16 cellular contexts compared by ENCODE assay signal in the genomic region with DNA sequence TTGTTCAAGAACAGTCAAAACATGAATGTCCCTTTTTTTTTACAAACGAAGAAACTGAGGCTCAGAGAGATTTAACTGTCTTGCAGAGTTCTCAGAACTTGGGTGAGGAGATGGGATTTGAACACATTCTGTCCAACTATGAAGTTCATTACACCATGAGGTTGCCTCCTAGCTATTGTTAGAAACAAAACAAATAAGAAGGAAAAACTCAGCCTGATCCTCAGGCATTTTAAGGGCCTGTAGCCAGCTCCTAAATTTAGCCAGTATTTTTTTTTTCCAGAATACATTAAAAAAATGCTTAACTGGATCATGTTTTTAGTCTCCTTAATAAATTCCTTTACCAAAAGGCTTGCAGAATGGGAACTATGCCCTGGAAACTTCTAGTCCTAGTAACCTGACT.
DNase-seq lines count a peak whose midpoint lies in the region; ATAC-seq, FAIRE-seq and TF ChIP-seq lines count a peak whose summit lies in the region.
"Had no signal": no experiment of that assay in that cellular context is flagged by ENCODE, and none has a peak within 500 bp of the region (broad histone marks: within the 10 kb centered on the region; RNA-seq: fewer than 3 reads in every experiment).

No MANE protein-coding gene starts in this region.

- DNase-seq in coronary artery (ENCODE audit: low spot score) = no peak
- DNase-seq in sigmoid colon = no peak
- DNase-seq in activated T-cell treated with anti-CD3 and anti-CD28 coated beads for 4 hours = no peak
- DNase-seq in HTR-8/SVneo (ENCODE audit: insufficient read length, low spot score) = no peak
- DNase-seq in activated CD4-positive, alpha-beta T cell treated with anti-CD3 and anti-CD28 coated beads, Interleukin-2, amount 10 ng/mL, durations not matched to agents 24 days and 14 days = no peak
- DNase-seq: CD4-positive, CD25-positive, alpha-beta regulatory T cell; NCI-H1105; NCI-H1694; NCI-H345; NCI-H526 treated with DMSO at 0.1 percent for 48 hours; NK-92 treated with Interleukin-12 subunit alpha and Interleukin-12 subunit beta, amount 100 ng/mL, for 24 hours; SHP77 treated with DMSO at 0.1 percent for 48 hours had no signal

- intact Hi-C loops in sigmoid colon (cut with DNase I) = no loop called here
- intact Hi-C loops in activated CD4-positive, alpha-beta T cell treated with anti-CD3 and anti-CD28 coated beads, Interleukin-2, amount 10 ng/mL, durations not matched to agents 24 days and 14 days (cut with micrococcal nuclease) = no loop called here

- WGBS in sigmoid colon, 2 donors = 72 to 81% methylated on average over 1 of the region's 1 CpG

- no peak overlapping the region for H3K27ac Mint-ChIP-seq in activated CD4-positive, alpha-beta T cell treated with anti-CD3 and anti-CD28 coated beads, Interleukin-2, amount 10 ng/mL, durations not matched to agents 24 days and 14 days
- H3K27ac Mint-ChIP-seq: B cell; CD4-positive, CD25-positive, alpha-beta regulatory T cell had no signal

- peaks cover 0 to 42% (median 29%) of the 10 kb centered on the region in 4 donors for H3K4me1 ChIP-seq in sigmoid colon
- H3K4me1 ChIP-seq: HAP-1 had no signal

- H3K36me3 Mint-ChIP-seq in activated CD4-positive, alpha-beta T cell treated with anti-CD3 and anti-CD28 coated beads, Interleukin-2, amount 10 ng/mL, durations not matched to agents 24 days and 14 days (ENCODE audit: low read depth) = no peaks in the 10 kb centered on the region
- H3K36me3 Mint-ChIP-seq: CD4-positive, CD25-positive, alpha-beta regulatory T cell had no signal

- TF ChIP-seq EP300 in sigmoid colon (IDR thresholded peaks at IDR 0.05) = no peak

- H3K4me3 ChIP-seq in coronary artery = no peak overlapping the region
- no peak overlapping the region for H3K4me3 ChIP-seq in sigmoid colon
- H3K4me3 ChIP-seq: HAP-1 had no signal

- no peaks in the 10 kb centered on the region for H3K9me3 ChIP-seq in sigmoid colon
- H3K9me3 ChIP-seq: HAP-1 had no signal

- H3K27me3 Mint-ChIP-seq in activated CD4-positive, alpha-beta T cell treated with anti-CD3 and anti-CD28 coated beads, Interleukin-2, amount 10 ng/mL, durations not matched to agents 24 days and 14 days = peaks cover 2% of the 10 kb centered on the region

- H3K27ac ChIP-seq in coronary artery (peak overlapping the region; percentile 49 to 87), layer of hippocampus (ENCODE audit: low read depth, low read length) (peak overlapping the region; percentile 52), sigmoid colon (peak overlapping the region; percentile 58 to 78 (median 65))

- TF ChIP-seq POLR2A in sigmoid colon (IDR thresholded peaks at IDR 0.05) = no peak

- no peak overlapping the region for H3K4me3 Mint-ChIP-seq in activated CD4-positive, alpha-beta T cell treated with anti-CD3 and anti-CD28 coated beads, Interleukin-2, amount 10 ng/mL, durations not matched to agents 24 days and 14 days
- H3K4me3 Mint-ChIP-seq: B cell; CD4-positive, CD25-positive, alpha-beta regulatory T cell had no signal

- no peaks in the 10 kb centered on the region for H3K36me3 ChIP-seq in sigmoid colon
- H3K36me3 ChIP-seq: HAP-1 had no signal

- no peak for FAIRE-seq in HTR-8/SVneo (lab: Jason Lieb, UNC)

- H3K4me1 Mint-ChIP-seq in activated CD4-positive, alpha-beta T cell treated with anti-CD3 and anti-CD28 coated beads, Interleukin-2, amount 10 ng/mL, durations not matched to agents 24 days and 14 days = no peaks in the 10 kb centered on the region
- H3K4me1 Mint-ChIP-seq: B cell had no signal

- H3K27me3 ChIP-seq in layer of hippocampus (ENCODE audit: control insufficient read depth, insufficient read depth, low read length) (no peaks in the 10 kb centered on the region), sigmoid colon (no peaks in the 10 kb centered on the region)

- no peak for ATAC-seq in GM19035 (IDR thresholded peaks at IDR 0.05; ENCODE audit: unreplicated experiment)

- no peaks in the 10 kb centered on the region for H3K9me3 Mint-ChIP-seq in activated CD4-positive, alpha-beta T cell treated with anti-CD3 and anti-CD28 coated beads, Interleukin-2, amount 10 ng/mL, durations not matched to agents 24 days and 14 days

- TF ChIP-seq CTCF in coronary artery (IDR thresholded peaks at IDR 0.05) (no peak), sigmoid colon (IDR thresholded peaks at IDR 0.05) (no peak)
